In genomic region chr10:28674782-28675181, GRCh38 we compare ENCODE assay signal across 17 cellular contexts. TPM values are rescaled to one million over a fixed set of nuclear protein-coding genes. Genes with fewer than 3 reads are reported as not detected.
A peak's percentile ranks its signal among the peaks of the same experiment; 100 is the strongest.
DNase-seq lines count a peak whose midpoint lies in the region; ATAC-seq, FAIRE-seq and TF ChIP-seq lines count a peak whose summit lies in the region.
"Had no signal": no experiment of that assay in that cellular context is flagged by ENCODE, and none has a peak within 500 bp of the region (broad histone marks: within the 10 kb centered on the region; RNA-seq: fewer than 3 reads in every experiment).

No MANE protein-coding gene starts in this region.

- 94% methylated on average over 3 of the region's 3 CpGs for WGBS in SK-N-SH (ENCODE audit: low lambda C conversion rate)
- WGBS in small intestine, 3 donors, result 25 to 72% (median 45%) methylated on average over 3 of the region's 3 CpGs

- H3K27me3 ChIP-seq in SK-N-SH (ENCODE audit: insufficient read depth), result peaks cover 18% of the 10 kb centered on the region; the same call in 1 of the 2 replicates
- no peaks in the 10 kb centered on the region for H3K27me3 ChIP-seq in WERI-Rb-1 (ENCODE audit: insufficient read depth, low read depth, severe bottlenecking)
- H3K27me3 ChIP-seq in small intestine (ENCODE audit: control insufficient read depth in 2 of 2, insufficient read depth in 2 of 2, low read length in 2 of 2), result peaks cover 8 to 19% of the 10 kb centered on the region in 2 donors

- intact Hi-C loops in OCI-LY7 (cut with micrococcal nuclease; ENCODE audit: unreplicated experiment), result no loop called here

- H3K9me2 ChIP-seq in SK-N-SH (no peaks in the 10 kb centered on the region), OCI-LY7 (ENCODE audit: insufficient read depth, low read length) (no peaks in the 10 kb centered on the region)

- H3K4me2 ChIP-seq in SK-N-SH (no peak overlapping the region), OCI-LY7 (ENCODE audit: low read length) (no peak overlapping the region)
- H3K4me2 ChIP-seq: BLaER1 treated with 17β-estradiol and CSF1 and Interleukin-3, amounts not matched to agents 10 nM and 100 nM had no signal

- POLR2A ChIA-PET in SK-N-SH (lab: Yijun Ruan, JAX) (no interaction called here), OCI-LY7 (lab: Charles Lee) (no interaction called here)

- H3K9me3 ChIP-seq in SK-N-SH (no peaks in the 10 kb centered on the region), WERI-Rb-1 (ENCODE audit: severe bottlenecking) (no peaks in the 10 kb centered on the region), small intestine (ENCODE audit: control insufficient read depth, low read depth) (no peaks in the 10 kb centered on the region), OCI-LY7 (ENCODE audit: low read length) (no peaks in the 10 kb centered on the region)
- H3K9me3 ChIP-seq: BLaER1 treated with 17β-estradiol and CSF1 and Interleukin-3, amounts not matched to agents 10 nM and 100 nM had no signal

- no peak overlapping the region for H3K4me3 ChIP-seq in SK-N-SH (ENCODE audit: low read depth in 2 of 2, low read length in 1 of 2)
- no peak overlapping the region for H3K4me3 ChIP-seq in WERI-Rb-1 (ENCODE audit: low read depth, low read length)
- no peak overlapping the region for H3K4me3 ChIP-seq in small intestine (ENCODE audit: low read depth in 1 of 2, low read length in 2 of 2)
- H3K4me3 ChIP-seq in OCI-LY7 (ENCODE audit: low read depth, low read length, poor library complexity, severe bottlenecking), result no peak overlapping the region
- H3K4me3 ChIP-seq: BLaER1 treated with 17β-estradiol and CSF1 and Interleukin-3, amounts not matched to agents 10 nM and 100 nM had no signal

- H4K20me1 ChIP-seq in SK-N-SH (ENCODE audit: insufficient read depth) (no peaks in the 10 kb centered on the region), OCI-LY7 (ENCODE audit: insufficient read depth, low read length) (no peaks in the 10 kb centered on the region)

- DNase-seq in SK-N-SH (no peak), WERI-Rb-1 (peak; percentile 11), islet precursor cell (peak; percentile 41), small intestine (peak; percentile 28), OCI-LY7 (ENCODE audit: low spot score) (no peak)
- DNase-seq: 8988T; ACHN; CD4-positive, CD25-positive, alpha-beta regulatory T cell; DMS53; GF-D8; IMR-90 had no signal

- peaks cover 22% of the 10 kb centered on the region for H3K79me2 ChIP-seq in SK-N-SH (ENCODE audit: insufficient read depth)
- peaks cover 11% of the 10 kb centered on the region; the same call in 1 of the 2 replicates for H3K79me2 ChIP-seq in OCI-LY7 (ENCODE audit: insufficient read depth, low read depth, low read length)

- no peak for TF ChIP-seq EP300 in SK-N-SH (IDR thresholded peaks at IDR 0.05; ENCODE audit: borderline replicate concordance in 1 of 2, low read depth in 1 of 2, low read length in 1 of 2)

- BruUV-seq in OCI-LY7 (replicated peaks; lab: Mats Ljungman, UMichigan), result no TSS peak

- no peaks in the 10 kb centered on the region for H3F3A ChIP-seq in SK-N-SH (replicated peaks; ENCODE audit: insufficient read depth)

- TF ChIP-seq RAD21 in SK-N-SH (IDR thresholded peaks at IDR 0.05; ENCODE audit: low read length), result no peak

- TF ChIP-seq CTCF in SK-N-SH (IDR thresholded peaks at IDR 0.05) (no peak), WERI-Rb-1 (IDR thresholded peaks at IDR 0.05; ENCODE audit: low read depth, low read length) (no peak), OCI-LY7 (conservative IDR thresholded peaks at IDR 0.05; ENCODE audit: low read length) (no peak)

- H3K36me3 ChIP-seq in SK-N-SH (replicated peaks in 1 of 2; ENCODE audit: control insufficient read depth in 1 of 2, insufficient read depth in 2 of 2, low read length in 1 of 2) (no peaks in the 10 kb centered on the region), WERI-Rb-1 (no peaks in the 10 kb centered on the region), small intestine (ENCODE audit: control insufficient read depth in 2 of 2, insufficient read depth in 2 of 2, low read length in 2 of 2) (no peaks in the 10 kb centered on the region), OCI-LY7 (ENCODE audit: insufficient read depth, low read length) (no peaks in the 10 kb centered on the region)
- H3K36me3 ChIP-seq: BLaER1 treated with 17β-estradiol and CSF1 and Interleukin-3, amounts not matched to agents 10 nM and 100 nM had no signal

- no peak for FAIRE-seq in small intestine (lab: Jason Lieb, UNC)
- FAIRE-seq: GM19239, H54 had no signal

- H3K4me1 ChIP-seq in SK-N-SH (ENCODE audit: control insufficient read depth in 1 of 2, insufficient read depth in 2 of 2, low read depth in 1 of 2, low read length in 1 of 2) (peaks cover 0 to 7% of the 10 kb centered on the region in 2 experiments; a peak in 2 of 4 replicates), small intestine (ENCODE audit: control insufficient read depth in 2 of 2, insufficient read depth in 1 of 2, low read depth in 1 of 2, low read length in 1 of 2) (no peaks in the 10 kb centered on the region), OCI-LY7 (ENCODE audit: insufficient read depth, low read length, poor library complexity, severe bottlenecking) (peaks cover 15% of the 10 kb centered on the region)

- CTCF ChIA-PET in SK-N-SH (lab: Yijun Ruan, JAX), result interaction anchor here (1.4 to 5.9 kb wide), 5 partner anchors 8 to 630 kb away, joined by 3 to 40 read pairs (median 20); no protein-coding TSS in a partner anchor
- CTCF ChIA-PET in OCI-LY7 (lab: Charles Lee; ENCODE audit: unreplicated experiment), result interaction anchor here (0.6 kb wide), 1 partner anchor 173 kb away, joined by 3 read pairs; no protein-coding TSS in a partner anchor

- H3K9ac ChIP-seq in SK-N-SH, result no peak overlapping the region
- H3K9ac ChIP-seq: BLaER1 treated with 17β-estradiol and CSF1 and Interleukin-3, amounts not matched to agents 10 nM and 100 nM had no signal

- ATAC-seq in SK-N-SH treated with all-trans-retinoic acid at 6 μM for 48 hours, result no peak
- ATAC-seq in HG03457 (IDR thresholded peaks at IDR 0.05; ENCODE audit: unreplicated experiment), result no peak
- ATAC-seq: HCT116 had no signal

- H3K27ac ChIP-seq in SK-N-SH (ENCODE audit: low read depth in 2 of 2, low read length in 1 of 2) (no peak overlapping the region), WERI-Rb-1 (no peak overlapping the region), small intestine (ENCODE audit: low read depth in 1 of 2, low read length in 1 of 2) (no peak overlapping the region), OCI-LY7 (ENCODE audit: low read depth, low read length, poor library complexity, severe bottlenecking) (no peak overlapping the region)
- H3K27ac ChIP-seq: BLaER1 treated with 17β-estradiol and CSF1 and Interleukin-3, amounts not matched to agents 10 nM and 100 nM had no signal

- no peak overlapping the region for H2AFZ ChIP-seq in SK-N-SH (ENCODE audit: low read depth)
- H2AFZ ChIP-seq in OCI-LY7 (ENCODE audit: low read length), result no peak overlapping the region

TF ChIP-seq in SK-N-SH, 30 proteins besides CTCF, POLR2A, EP300 and RAD21:
- peak; percentile 12; the same call in 1 of the 2 replicates for TF ChIP-seq USF1 (IDR thresholded peaks at IDR 0.05; ENCODE audit: borderline replicate concordance, low read depth)
- TF ChIP-seq JUND (IDR thresholded peaks at IDR 0.05), result no peak

TF ChIP-seq in SK-N-SH treated with all-trans-retinoic acid at 6 μM for 48 hours, 23 proteins besides CTCF, POLR2A, EP300 and RAD21:
- TF ChIP-seq ZFP3 (CRISPR knock-in tag; IDR thresholded peaks at IDR 0.05) (no peak), ZNF8 (CRISPR knock-in tag; IDR thresholded peaks at IDR 0.05) (no peak), CSDC2 (CRISPR knock-in tag; IDR thresholded peaks at IDR 0.05) (no peak), RARB (CRISPR knock-in tag; IDR thresholded peaks at IDR 0.05) (no peak), OSR1 (CRISPR knock-in tag; IDR thresholded peaks at IDR 0.05) (no peak)

RNA-seq across cellular contexts. Expression of gene BAMBI, which starts 2.5 kb away (rescaled TPM):
- polyA plus RNA-seq in SK-N-SH (2012; rRNA removed), result 2.8 and 2.9 TPM in 2 replicates
- 3.0 and 4.1 TPM in 2 replicates for polyA plus RNA-seq in SK-N-SH (2012; cell fraction: cytosol; rRNA removed)
- 3.3 and 3.8 TPM in 2 replicates for polyA plus RNA-seq in SK-N-SH (2012; cell fraction: nucleus; rRNA removed)
- polyA plus RNA-seq in small intestine, result 1 to 10 TPM in 2 of 3 donors, not detected in 1; 1.1 to 1.3 TPM
- 2.2 and 3.1 TPM in 2 replicates for total RNA-seq in OCI-LY7 (2014; rRNA removed; shearing (Covaris generic))
- total RNA-seq in OCI-LY7 (2022), result 0.89 and 0.90 TPM in 2 replicates

Comparison
In these comparisons a context has a peak if more than half of its experiments do, and no peak if none do; other contexts are left out.
1. DNase-seq: peak in WERI-Rb-1 (single experiment), islet precursor cell (single experiment) and small intestine (single experiment); none in SK-N-SH (single experiment) and OCI-LY7 (single experiment).